14 cellular contexts compared by ENCODE assay signal in genomic region chr6:85580104-85580877, GRCh38. TPM values are rescaled to one million over a fixed set of nuclear protein-coding genes. Genes with fewer than 3 reads are reported as not detected.
DNase-seq lines count a peak whose midpoint lies in the region; ATAC-seq and TF ChIP-seq lines count a peak whose summit lies in the region.
"Had no signal": no experiment of that assay in that cellular context is flagged by ENCODE, and none has a peak within 500 bp of the region (broad histone marks: within the 10 kb centered on the region; RNA-seq: fewer than 3 reads in every experiment).

No MANE protein-coding gene starts in this region.

- H2AK9ac ChIP-seq in IMR-90 (replicated peaks; ENCODE audit: low read depth, low read length, poor library complexity) = no peak overlapping the region

- H3K27me3 ChIP-seq in IMR-90 (ENCODE audit: control insufficient read depth, insufficient read depth, low read length) = no peaks in the 10 kb centered on the region
- H3K27me3 ChIP-seq: uterus had no signal

- H3K23ac ChIP-seq in IMR-90 (ENCODE audit: low read depth, low read length) = no peak overlapping the region

- peaks cover 16% of the 10 kb centered on the region for H3K4me1 ChIP-seq in IMR-90 (ENCODE audit: control insufficient read depth, insufficient read depth, low read length)
- H3K4me1 ChIP-seq: uterus had no signal

- no peaks in the 10 kb centered on the region for H3K27me3 Mint-ChIP-seq in natural killer cell treated with Interleukin-12 subunit alpha and Interleukin-12 subunit beta and Interleukin-15 and Interleukin-18, amount 100 ng/mL, for 72 hours
- H3K27me3 Mint-ChIP-seq in natural killer cell (ENCODE audit: low read depth in 2 of 2) = no peaks in the 10 kb centered on the region
- H3K27me3 Mint-ChIP-seq in activated T-cell treated with anti-CD3 and anti-CD28 coated beads, Interleukin-2, amount 50 U/mL, for 24 hours = no peaks in the 10 kb centered on the region
- H3K27me3 Mint-ChIP-seq: B cell, naive B cell had no signal

- no peak overlapping the region for H2BK5ac ChIP-seq in IMR-90 (ENCODE audit: low read depth, low read length, poor library complexity, severe bottlenecking)

- H2BK15ac ChIP-seq in IMR-90 (ENCODE audit: low read depth, low read length) = no peak overlapping the region

- no peak overlapping the region for H3K18ac ChIP-seq in IMR-90 (ENCODE audit: low read depth, low read length)

- H3K4me3 ChIP-seq in IMR-90 (ENCODE audit: insufficient read depth, low read depth, low read length) (no peak overlapping the region), fibroblast of mammary gland (ENCODE audit: control insufficient read depth, low read depth, low read length) (no peak overlapping the region)
- H3K4me3 ChIP-seq: uterus had no signal

- dilution Hi-C loops in IMR-90 (cut with HindIII; ENCODE audit: low sequenced_read_pairs, unreplicated experiment) = no loop called here

- no peak overlapping the region for H3K4me2 ChIP-seq in IMR-90 (ENCODE audit: low read depth, low read length)

- H4K8ac ChIP-seq in IMR-90 (ENCODE audit: low read depth in 2 of 2, low read length in 2 of 2) = no peak overlapping the region

- no peak overlapping the region; the same call in 1 of the 2 replicates for H4K91ac ChIP-seq in IMR-90 (ENCODE audit: insufficient read depth, low read depth, low read length)

- peaks cover 38% of the 10 kb centered on the region for H3K36me3 Mint-ChIP-seq in natural killer cell treated with Interleukin-12 subunit alpha and Interleukin-12 subunit beta and Interleukin-15 and Interleukin-18, amount 100 ng/mL, for 72 hours
- H3K36me3 Mint-ChIP-seq in natural killer cell = peaks cover 23% of the 10 kb centered on the region
- peaks cover 58% of the 10 kb centered on the region for H3K36me3 Mint-ChIP-seq in activated T-cell treated with anti-CD3 and anti-CD28 coated beads, Interleukin-2, amount 50 U/mL, for 24 hours (ENCODE audit: low read depth)

- DNase-seq in natural killer cell treated with Interleukin-12 subunit alpha and Interleukin-12 subunit beta and Interleukin-15 and Interleukin-18, amount 100 ng/mL, for 72 hours (ENCODE audit: low spot score) = no peak
- no peak for DNase-seq in natural killer cell
- peak; percentile 18 for DNase-seq in IMR-90
- peak; percentile 27 for DNase-seq in fibroblast of mammary gland (ENCODE audit: low read depth)
- no peak for DNase-seq in superior temporal gyrus (ENCODE audit: extremely low spot score)
- DNase-seq in SW480 (ENCODE audit: low spot score) = no peak
- no peak for DNase-seq in activated T-cell treated with anti-CD3 and anti-CD28 coated beads, Interleukin-2, amount 50 U/mL, for 24 hours
- no peak for DNase-seq in effector CD8-positive, alpha-beta T cell (lab: John Stamatoyannopoulos, UW)
- DNase-seq: amygdala; naive B cell; stimulated activated CD4-positive, alpha-beta T cell treated with anti-CD3 and anti-CD28 coated beads, Interleukin-4, amount 100 ng/mL, for 4 hours; uterus had no signal

- H3K9me3 ChIP-seq in IMR-90 (ENCODE audit: control insufficient read depth, insufficient read depth, low read length) = no peaks in the 10 kb centered on the region; the same call in 1 of the 2 replicates

- H3K9me3 Mint-ChIP-seq in natural killer cell treated with Interleukin-12 subunit alpha and Interleukin-12 subunit beta and Interleukin-15 and Interleukin-18, amount 100 ng/mL, for 72 hours = peaks cover 13% of the 10 kb centered on the region
- H3K9me3 Mint-ChIP-seq in natural killer cell = peaks cover 5 to 12% of the 10 kb centered on the region in 2 donors
- H3K9me3 Mint-ChIP-seq in activated T-cell treated with anti-CD3 and anti-CD28 coated beads, Interleukin-2, amount 50 U/mL, for 24 hours = peaks cover 29% of the 10 kb centered on the region

- TF ChIP-seq CTCF in natural killer cell (IDR thresholded peaks at IDR 0.05) = no peak
- TF ChIP-seq CTCF in IMR-90 (conservative IDR thresholded peaks at IDR 0.05; ENCODE audit: low read depth, low read length) = no peak
- no peak for TF ChIP-seq CTCF in fibroblast of mammary gland (conservative IDR thresholded peaks at IDR 0.05; ENCODE audit: control insufficient read depth, insufficient read depth, low read depth, low read length)

- no peak overlapping the region for H3K56ac ChIP-seq in IMR-90 (ENCODE audit: extremely low read depth, insufficient read depth, low read length)

- ATAC-seq in natural killer cell treated with Interleukin-12 subunit alpha and Interleukin-12 subunit beta and Interleukin-15 and Interleukin-18, amount 100 ng/mL, for 72 hours = no peak
- ATAC-seq in natural killer cell (no peak), IMR-90 (ENCODE audit: low read depth) (peak; percentile 47)
- ATAC-seq: activated CD4-positive, CD25-positive, alpha-beta regulatory T cell treated with anti-CD3 and anti-CD28 coated beads, Interleukin-2, amount 50 U/mL, for 24 hours had no signal

- no peak overlapping the region for H2AFZ ChIP-seq in IMR-90 (replicated peaks; ENCODE audit: low read length, poor library complexity)

- POLR2A ChIA-PET in IMR-90 (lab: Charles Lee; ENCODE audit: unreplicated experiment) = no interaction called here

- no peaks in the 10 kb centered on the region for H3K36me3 ChIP-seq in IMR-90 (ENCODE audit: control insufficient read depth, insufficient read depth, low read length)
- H3K36me3 ChIP-seq: uterus had no signal

- H3K27ac Mint-ChIP-seq in natural killer cell treated with Interleukin-12 subunit alpha and Interleukin-12 subunit beta and Interleukin-15 and Interleukin-18, amount 100 ng/mL, for 72 hours = peak overlapping the region in 1 of 2 donors; percentile 22
- no peak overlapping the region for H3K27ac Mint-ChIP-seq in natural killer cell
- H3K27ac Mint-ChIP-seq in activated T-cell treated with anti-CD3 and anti-CD28 coated beads, Interleukin-2, amount 50 U/mL, for 24 hours = no peak overlapping the region
- H3K27ac Mint-ChIP-seq: B cell had no signal

- H3K4ac ChIP-seq in IMR-90 (ENCODE audit: low read depth, low read length) = no peak overlapping the region

- H3K14ac ChIP-seq in IMR-90 (replicated peaks; ENCODE audit: low read depth, low read length) = no peak overlapping the region

- H4K20me1 ChIP-seq in IMR-90 (ENCODE audit: insufficient read depth, low read length) = peaks cover 40% of the 10 kb centered on the region

- H3K79me1 ChIP-seq in IMR-90 (ENCODE audit: low read depth in 1 of 2, low read length in 2 of 2) = peaks cover 32 to 59% of the 10 kb centered on the region in 2 experiments

- peaks cover 34 to 41% of the 10 kb centered on the region in 2 donors for H3K4me1 Mint-ChIP-seq in natural killer cell treated with Interleukin-12 subunit alpha and Interleukin-12 subunit beta and Interleukin-15 and Interleukin-18, amount 100 ng/mL, for 72 hours (ENCODE audit: low read depth in 2 of 2)
- H3K4me1 Mint-ChIP-seq in natural killer cell = peaks cover 25 to 56% of the 10 kb centered on the region in 2 donors
- peaks cover 37% of the 10 kb centered on the region for H3K4me1 Mint-ChIP-seq in activated T-cell treated with anti-CD3 and anti-CD28 coated beads, Interleukin-2, amount 50 U/mL, for 24 hours (ENCODE audit: low read depth)

- H3K9me1 ChIP-seq in IMR-90 (ENCODE audit: insufficient read depth, low read length) = peaks cover 13% of the 10 kb centered on the region

- intact Hi-C loops in natural killer cell (cut with micrococcal nuclease) = no loop called here
- intact Hi-C loops in IMR-90 (cut with micrococcal nuclease) = no loop called here

- no peak overlapping the region for H2BK20ac ChIP-seq in IMR-90 (ENCODE audit: low read depth, low read length)

- no peak for TF ChIP-seq RAD21 in IMR-90 (IDR thresholded peaks at IDR 0.05; ENCODE audit: low read length)

- WGBS in IMR-90 (ENCODE audit: extremely low coverage in 2 of 2, insufficient read length in 1 of 2), 2 experiments = 100% methylated on average over 1 of the region's 5 CpGs; no CpG with 5 or more reads in 1 of the 2 experiments

- no peak overlapping the region for H2BK120ac ChIP-seq in IMR-90 (ENCODE audit: low read depth, low read length)

- no peak overlapping the region for H4K5ac ChIP-seq in IMR-90 (ENCODE audit: low read depth, low read length)

- in situ Hi-C loops in IMR-90 (cut with MboI; ENCODE audit: low sequenced_read_pairs) = no loop called here

- CTCF ChIA-PET in IMR-90 (lab: Yijun Ruan, JAX) = no interaction called here

- peak overlapping the region; percentile 28 for H3K4me3 Mint-ChIP-seq in natural killer cell treated with Interleukin-12 subunit alpha and Interleukin-12 subunit beta and Interleukin-15 and Interleukin-18, amount 100 ng/mL, for 72 hours
- no peak overlapping the region for H3K4me3 Mint-ChIP-seq in natural killer cell
- no peak overlapping the region for H3K4me3 Mint-ChIP-seq in activated T-cell treated with anti-CD3 and anti-CD28 coated beads, Interleukin-2, amount 50 U/mL, for 24 hours
- H3K4me3 Mint-ChIP-seq: B cell had no signal

- H2AK5ac ChIP-seq in IMR-90 (ENCODE audit: low read depth, low read length) = no peak overlapping the region

- no TSS peak for BruUV-seq in IMR-90 (replicated peaks; lab: Mats Ljungman, UMichigan)

- no peak overlapping the region for H3K27ac ChIP-seq in IMR-90 (ENCODE audit: insufficient read depth, low read length)
- H3K27ac ChIP-seq: uterus had no signal

- no peak overlapping the region for H3K9ac ChIP-seq in IMR-90 (ENCODE audit: low read depth, low read length)

- no peak for TF ChIP-seq POLR2A in IMR-90 (IDR thresholded peaks at IDR 0.05; ENCODE audit: low read depth, low read length)

TF ChIP-seq in IMR-90, 13 proteins besides CTCF, POLR2A, EP300 and RAD21:
- no peak for TF ChIP-seq CEBPB (IDR thresholded peaks at IDR 0.05; ENCODE audit: low read depth, low read length)
- no peak for TF ChIP-seq SMC3 (IDR thresholded peaks at IDR 0.05; ENCODE audit: low read depth, low read length)
- no peak for TF ChIP-seq FOS (IDR thresholded peaks at IDR 0.05; ENCODE audit: low read depth, low read length)
- no peak for TF ChIP-seq USF2 (IDR thresholded peaks at IDR 0.05; ENCODE audit: low read depth, low read length)
- no peak for TF ChIP-seq MXI1 (IDR thresholded peaks at IDR 0.05; ENCODE audit: borderline replicate concordance, low read depth, low read length)
- TF ChIP-seq NFE2L2 (IDR thresholded peaks at IDR 0.05; ENCODE audit: low read depth, low read length) = no peak
TF ChIP-seq in IMR-90: peak in this region for 0.

RNA-seq across cellular contexts. Expression of gene SNX14, which starts 13.4 kb away (rescaled TPM):
- total RNA-seq in natural killer cell treated with Interleukin-12 subunit alpha and Interleukin-12 subunit beta and Interleukin-15 and Interleukin-18, amount 100 ng/mL, for 72 hours = 10 to 100 TPM; 78.3 to 88.0 TPM
- total RNA-seq in natural killer cell = 100 to 1,000 TPM in 1 of 3 donors, 10 to 100 TPM in 2; 73.0 to 109 (median 80.3) TPM
- total RNA-seq in IMR-90 (2012; rRNA removed) = 61.8 and 116 TPM in 2 replicates
- 38.4 and 39.9 TPM in 2 replicates for polyA plus RNA-seq in IMR-90 (2012; rRNA removed)
- 13.0 and 24.5 TPM in 2 replicates for polyA plus RNA-seq in IMR-90 (2012; cell fraction: cytosol; rRNA removed)
- 38.3 and 116 TPM in 2 replicates for polyA plus RNA-seq in IMR-90 (2012; cell fraction: nucleus; rRNA removed; ENCODE audit: low replicate concordance)

Comparison
In these comparisons a context has a peak if more than half of its experiments do, and no peak if none do; other contexts are left out.
1. DNase-seq: peak in IMR-90 (single experiment) and fibroblast of mammary gland (single experiment); none in natural killer cell treated with Interleukin-12 subunit alpha and Interleukin-12 subunit beta and Interleukin-15 and Interleukin-18, amount 100 ng/mL, for 72 hours (single experiment), natural killer cell (single experiment), superior temporal gyrus (single experiment), SW480 (single experiment), activated T-cell treated with anti-CD3 and anti-CD28 coated beads, Interleukin-2, amount 50 U/mL, for 24 hours (single experiment) and effector CD8-positive, alpha-beta T cell (single experiment).